Comparison of ENCODE assay signal across 8 cellular contexts in the genomic region with DNA sequence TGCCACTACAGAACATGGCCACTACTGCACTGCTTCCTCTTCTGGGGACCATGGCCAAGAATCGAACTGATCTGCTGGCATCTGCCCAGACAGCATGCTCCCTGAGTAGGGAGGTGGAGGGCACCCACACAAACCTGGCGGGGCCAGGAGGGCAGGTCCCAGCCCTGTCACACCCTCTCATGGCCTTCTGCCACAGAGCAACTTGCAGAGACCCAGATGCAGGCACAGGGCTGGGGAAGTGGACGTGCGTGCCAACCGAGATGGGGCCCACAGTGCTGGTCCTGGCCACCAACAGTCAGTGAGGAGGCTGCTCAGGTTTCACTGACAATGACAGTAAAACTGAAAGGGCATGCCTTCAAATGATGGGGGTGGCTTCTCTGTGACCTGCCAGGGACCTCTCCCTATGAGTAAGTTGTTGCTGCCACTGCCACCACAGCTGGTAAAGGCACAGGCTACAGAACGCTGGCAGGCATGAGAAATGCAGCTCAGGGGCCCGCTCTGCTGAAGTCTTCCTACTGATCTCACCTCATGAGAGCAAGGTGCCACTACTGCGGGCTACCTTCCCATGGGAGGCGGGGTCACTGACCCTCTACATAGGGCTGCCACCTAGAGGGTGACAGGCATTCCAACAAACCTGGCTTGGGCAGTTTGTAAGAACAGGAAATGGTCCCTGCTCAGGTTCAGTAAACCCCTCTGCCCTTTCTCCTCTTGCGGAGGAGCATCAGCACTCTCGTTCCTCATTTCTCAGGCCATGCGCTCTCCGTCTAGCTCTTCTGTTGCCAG. TPM values are rescaled to one million over a fixed set of nuclear protein-coding genes. Genes with fewer than 3 reads are reported as not detected.
A peak's percentile ranks its signal among the peaks of the same experiment; 100 is the strongest.
DNase-seq lines count a peak whose midpoint lies in the region; ATAC-seq and TF ChIP-seq lines count a peak whose summit lies in the region.
"Had no signal": no experiment of that assay in that cellular context is flagged by ENCODE, and none has a peak within 500 bp of the region (broad histone marks: within the 10 kb centered on the region; RNA-seq: fewer than 3 reads in every experiment).

No MANE protein-coding gene starts in this region.

- peaks cover 59% of the 10 kb centered on the region for H3K36me3 Mint-ChIP-seq in T-cell

- POLR2A ChIA-PET in T-cell (lab: Charles Lee): no interaction called here

- no peak overlapping the region for H3K4me3 ChIP-seq in transverse colon

- CTCF ChIA-PET in T-cell (lab: Charles Lee): no interaction called here

- WGBS in transverse colon (ENCODE audit: low coverage in 1 of 2), 2 donors: 45 to 59% methylated on average over 4 to 12 of the region's 13 CpGs

- in situ Hi-C loops in transverse colon (cut with MboI; ENCODE audit: low pct_ligation_motif_present in 1 of 4, low pct_unique_long_range_greater_than_20kb in 1 of 4, low sequenced_read_pairs in 3 of 4): loop anchor here in 1 of 4 donors (25.0 kb wide), 1 partner anchor 92 kb away; no protein-coding TSS in a partner anchor

- H3K4me1 Mint-ChIP-seq in T-cell: peaks cover 8 to 24% (median 23%) of the 10 kb centered on the region in 3 donors

- no peak for TF ChIP-seq CTCF in transverse colon (IDR thresholded peaks at IDR 0.05)

- H3K27me3 ChIP-seq in transverse colon: no peaks in the 10 kb centered on the region

- no peaks in the 10 kb centered on the region for H3K36me3 ChIP-seq in transverse colon

- intact Hi-C loops in transverse colon (cut with DNase I; ENCODE audit: low total_unique reads): no loop called here

- ATAC-seq in GM19025 (IDR thresholded peaks at IDR 0.05; ENCODE audit: low read depth, unreplicated experiment): peak; percentile 87
- peak; percentile 76 for ATAC-seq in HG02678 (IDR thresholded peaks at IDR 0.05; ENCODE audit: unreplicated experiment)
- ATAC-seq in T-cell (replicated peaks in 1 of 4): peak; percentile 40 to 74 (median 60)
- peak; percentile 81 for ATAC-seq in left lobe of liver

- no peaks in the 10 kb centered on the region for H3K9me3 ChIP-seq in transverse colon

- H3K27me3 Mint-ChIP-seq in T-cell: no peaks in the 10 kb centered on the region

- DNase-seq in T-cell: peak in 1 of 34 experiments; percentile 30
- peak; percentile 90 for DNase-seq in left lobe of liver (ENCODE audit: low spot score)
- DNase-seq in transverse colon: no peak
- DNase-seq in NOMO-1 treated with DMSO at 0.1 percent for 48 hours (lab: John Stamatoyannopoulos, UW; ENCODE audit: unreplicated experiment): no peak
- no peak for DNase-seq in NCI-H2107 (lab: John Stamatoyannopoulos, UW)

- no peak for TF ChIP-seq EP300 in transverse colon (IDR thresholded peaks at IDR 0.05; ENCODE audit: low read depth)

- peak overlapping the region; percentile 44 to 52 for H3K27ac Mint-ChIP-seq in T-cell

- peak overlapping the region; percentile 70 to 92 (median 78) for H3K27ac ChIP-seq in transverse colon

- TF ChIP-seq POLR2A in transverse colon (IDR thresholded peaks at IDR 0.05): no peak

- H3K4me3 Mint-ChIP-seq in T-cell: no peak overlapping the region

- H3K9me3 Mint-ChIP-seq in T-cell: no peaks in the 10 kb centered on the region

- H3K4me1 ChIP-seq in transverse colon: peaks cover 12 to 54% (median 28%) of the 10 kb centered on the region in 4 donors

RNA-seq across cellular contexts. Expression of a gene that starts 15.5 kb away (rescaled TPM):
- 10 to 100 TPM in 1 of 5 donors, 1 to 10 TPM in 4; 3.2 to 12.3 (median 8.4) TPM for total RNA-seq in T-cell
- 9.9 TPM for total RNA-seq in left lobe of liver
- 10 to 100 TPM in 2 of 4 donors, 1 to 10 TPM in 2; 9.1 to 32.5 (median 14.7) TPM for total RNA-seq in transverse colon

RNA-seq across cellular contexts. Expression of a gene that starts 28.6 kb away (rescaled TPM):
- total RNA-seq in T-cell: 10 to 100 TPM; 31.0 to 36.8 (median 31.8) TPM
- total RNA-seq in left lobe of liver: 15.3 TPM
- total RNA-seq in transverse colon: 10 to 100 TPM in 3 of 4 donors, 1 to 10 TPM in 1; 5.4 to 73.3 (median 36.9) TPM

RNA-seq across cellular contexts. Expression of a gene that starts 40.5 kb away (rescaled TPM):
- total RNA-seq in T-cell (100 to 1,000 TPM in 2 of 5 donors, 10 to 100 TPM in 3; 84.6 to 116 (median 94.2) TPM), left lobe of liver (38.8 TPM), transverse colon (10 to 100 TPM; 32.4 to 88.8 (median 58.9) TPM)

RNA-seq across cellular contexts. Expression of a gene that starts 45.3 kb away (rescaled TPM):
- total RNA-seq in T-cell (1 to 10 TPM in 2 of 5 donors, under 1 TPM in 3; 0.43 to 1.1 (median 0.63) TPM), left lobe of liver (1.8 TPM), transverse colon (under 1 TPM in 3 of 4 donors, not detected in 1; 0.27 to 0.60 (median 0.48) TPM)
- total RNA-seq: mononuclear cell had no signal
